ENCODE assay signal across 8 cellular contexts in genomic region chr2:190407662-190408537, GRCh38. TPM values are rescaled to one million over a fixed set of nuclear protein-coding genes. Genes with fewer than 3 reads are reported as not detected.
DNase-seq lines count a peak whose midpoint lies in the region; ATAC-seq and TF ChIP-seq lines count a peak whose summit lies in the region.

MFSD6 (plus strand) TSS chr2:190408355; CDS start chr2:190436030, 27,675 bp downstream.

- no peaks in the 10 kb centered on the region for H3K36me3 ChIP-seq in KOPT-K1 (ENCODE audit: insufficient read depth, low read length)
- H3K36me3 ChIP-seq in kidney epithelial cell (ENCODE audit: control insufficient read depth, insufficient read depth, low read length): no peaks in the 10 kb centered on the region

- no peaks in the 10 kb centered on the region for H3K27me3 ChIP-seq in kidney epithelial cell (ENCODE audit: control insufficient read depth, insufficient read depth, low read length)

- TF ChIP-seq CTCF in VCaP (conservative IDR thresholded peaks at IDR 0.05): peak; percentile 19; the same call in 1 of the 2 replicates
- TF ChIP-seq CTCF in kidney epithelial cell (IDR thresholded peaks at IDR 0.05; ENCODE audit: insufficient read depth, low read length, poor library complexity, severe bottlenecking): no peak

- H3K9me3 ChIP-seq in KOPT-K1 (ENCODE audit: insufficient read depth, low read length, poor library complexity, severe bottlenecking): no peaks in the 10 kb centered on the region

- ATAC-seq in GM21619 (IDR thresholded peaks at IDR 0.05; ENCODE audit: unreplicated experiment): peak; percentile 59

- H3K4me3 ChIP-seq in kidney epithelial cell (ENCODE audit: low read depth, low read length): peak within 1 kb of the TSS; percentile 71

- in situ Hi-C loops in T47D (cut with HindIII; ENCODE audit: low pct_unique_long_range_greater_than_20kb, low sequenced_read_pairs): no loop called here

- H3K27ac ChIP-seq in KOPT-K1 (ENCODE audit: low read depth, low read length, poor library complexity, severe bottlenecking): peak within 1 kb of the TSS; percentile 94
- peak within 1 kb of the TSS; percentile 86 for H3K27ac ChIP-seq in VCaP

- DNase-seq in Daoy (ENCODE audit: low read depth) (peak; percentile 59), T47D (ENCODE audit: low read depth in 1 of 2, low spot score in 1 of 2) (peak; percentile 49 to 64), kidney epithelial cell (ENCODE audit: low read depth) (no peak), DMS114 treated with DMSO at 0.1 percent for 48 hours (lab: John Stamatoyannopoulos, UW; ENCODE audit: unreplicated experiment) (no peak)
- DNase-seq in stimulated activated CD4-positive, alpha-beta T cell treated with anti-CD3 and anti-CD28 coated beads, Interleukin-15, amount 100 ng/mL, for 48 hours (ENCODE audit: low read depth in 2 of 2): peak; percentile 25 to 27

RNA-seq across cellular contexts. Expression of gene MFSD6, which starts in this region (rescaled TPM):
- total RNA-seq in Daoy (2014; rRNA removed; shearing (Covaris generic)): 20.9 TPM in 2 replicates
- total RNA-seq in kidney epithelial cell: 41.3 and 52.4 TPM in 2 replicates

Comparison
In these comparisons a context has a peak if more than half of its experiments do, and no peak if none do; other contexts are left out.
1. DNase-seq: peak in Daoy (single experiment), T47D (2 of 2) and stimulated activated CD4-positive, alpha-beta T cell treated with anti-CD3 and anti-CD28 coated beads, Interleukin-15, amount 100 ng/mL, for 48 hours (2 of 2); none in kidney epithelial cell (single experiment) and DMS114 treated with DMSO at 0.1 percent for 48 hours (single experiment).